ENCODE assay signal across 2 cellular contexts in the genomic region with DNA sequence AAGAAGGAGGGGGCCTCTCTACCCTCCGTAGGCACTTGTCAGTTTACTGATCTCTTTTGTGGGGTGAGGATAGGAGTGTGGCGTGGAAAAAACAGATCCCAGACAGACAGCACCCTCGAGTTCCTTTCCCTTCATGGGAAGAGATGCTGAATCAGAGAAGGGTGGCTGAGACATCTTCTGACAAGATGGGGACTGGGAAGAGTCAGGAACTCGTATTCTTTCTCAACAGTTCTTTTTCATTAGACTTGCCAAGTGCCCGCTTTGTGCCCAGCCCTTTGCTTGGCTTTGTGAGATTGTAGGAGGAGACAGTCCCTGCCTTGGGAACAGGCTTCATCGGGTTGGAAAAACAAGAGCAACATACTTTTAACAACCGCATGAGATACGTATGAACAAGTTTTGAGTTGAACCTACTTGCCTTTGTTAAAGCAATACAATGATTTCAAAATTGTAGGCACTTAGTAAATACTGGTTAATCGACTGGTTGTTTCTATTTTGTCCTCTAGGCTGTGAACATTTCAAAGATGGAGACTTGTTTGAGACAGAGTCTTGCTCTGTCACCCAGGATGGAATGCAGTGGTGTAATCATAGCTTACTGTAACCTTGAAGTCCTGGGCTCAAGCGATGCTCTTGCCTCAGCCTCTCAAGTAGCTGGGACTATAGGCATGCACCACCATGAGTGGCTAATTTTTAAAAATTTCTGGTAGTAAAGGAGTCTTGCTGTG.
TF ChIP-seq lines count a peak whose summit lies in the region.

No MANE protein-coding gene starts in this region.

TF ChIP-seq in K562, 482 proteins besides CTCF, POLR2A, EP300 and RAD21:
- TF ChIP-seq, protein P1, sequence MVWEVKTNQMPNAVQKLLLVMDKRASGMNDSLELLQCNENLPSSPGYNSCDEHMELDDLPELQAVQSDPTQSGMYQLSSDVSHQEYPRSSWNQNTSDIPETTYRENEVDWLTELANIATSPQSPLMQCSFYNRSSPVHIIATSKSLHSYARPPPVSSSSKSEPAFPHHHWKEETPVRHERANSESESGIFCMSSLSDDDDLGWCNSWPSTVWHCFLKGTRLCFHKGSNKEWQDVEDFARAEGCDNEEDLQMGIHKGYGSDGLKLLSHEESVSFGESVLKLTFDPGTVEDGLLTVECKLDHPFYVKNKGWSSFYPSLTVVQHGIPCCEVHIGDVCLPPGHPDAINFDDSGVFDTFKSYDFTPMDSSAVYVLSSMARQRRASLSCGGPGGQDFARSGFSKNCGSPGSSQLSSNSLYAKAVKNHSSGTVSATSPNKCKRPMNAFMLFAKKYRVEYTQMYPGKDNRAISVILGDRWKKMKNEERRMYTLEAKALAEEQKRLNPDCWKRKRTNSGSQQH (CRISPR knock-in tag; IDR thresholded peaks at IDR 0.05): no peak
- TF ChIP-seq SAP30 (IDR thresholded peaks at IDR 0.05; ENCODE audit: borderline replicate concordance, insufficient read depth, low read depth, low read length, poor library complexity, severe bottlenecking) (peak; percentile 4), TEAD4 (IDR thresholded peaks at IDR 0.05; ENCODE audit: low read length) (0 out of 2 replicates have a peak, but pooled peaks have one; percentile 47), TEAD4 (CRISPR knock-in tag; IDR thresholded peaks at IDR 0.05; ENCODE audit: borderline replicate concordance) (no peak), YY1 (IDR thresholded peaks at IDR 0.05; ENCODE audit: borderline replicate concordance in 1 of 3, control insufficient read depth in 1 of 3, extremely low read depth in 1 of 3, insufficient read depth in 3 of 3, insufficient read length in 1 of 3, insufficient replicate concordance in 2 of 3, low read depth in 1 of 3, low read length in 2 of 3) (peak in 1 of 3 experiments; percentile 19), RAD51 (IDR thresholded peaks at IDR 0.05; ENCODE audit: borderline replicate concordance, low read depth) (no peak), U2AF1 (optimal IDR thresholded peaks at IDR 0.05; ENCODE audit: low read depth, low read length) (no peak), CBFA2T3 (IDR thresholded peaks at IDR 0.05) (no peak)
- TF ChIP-seq, protein P2, sequence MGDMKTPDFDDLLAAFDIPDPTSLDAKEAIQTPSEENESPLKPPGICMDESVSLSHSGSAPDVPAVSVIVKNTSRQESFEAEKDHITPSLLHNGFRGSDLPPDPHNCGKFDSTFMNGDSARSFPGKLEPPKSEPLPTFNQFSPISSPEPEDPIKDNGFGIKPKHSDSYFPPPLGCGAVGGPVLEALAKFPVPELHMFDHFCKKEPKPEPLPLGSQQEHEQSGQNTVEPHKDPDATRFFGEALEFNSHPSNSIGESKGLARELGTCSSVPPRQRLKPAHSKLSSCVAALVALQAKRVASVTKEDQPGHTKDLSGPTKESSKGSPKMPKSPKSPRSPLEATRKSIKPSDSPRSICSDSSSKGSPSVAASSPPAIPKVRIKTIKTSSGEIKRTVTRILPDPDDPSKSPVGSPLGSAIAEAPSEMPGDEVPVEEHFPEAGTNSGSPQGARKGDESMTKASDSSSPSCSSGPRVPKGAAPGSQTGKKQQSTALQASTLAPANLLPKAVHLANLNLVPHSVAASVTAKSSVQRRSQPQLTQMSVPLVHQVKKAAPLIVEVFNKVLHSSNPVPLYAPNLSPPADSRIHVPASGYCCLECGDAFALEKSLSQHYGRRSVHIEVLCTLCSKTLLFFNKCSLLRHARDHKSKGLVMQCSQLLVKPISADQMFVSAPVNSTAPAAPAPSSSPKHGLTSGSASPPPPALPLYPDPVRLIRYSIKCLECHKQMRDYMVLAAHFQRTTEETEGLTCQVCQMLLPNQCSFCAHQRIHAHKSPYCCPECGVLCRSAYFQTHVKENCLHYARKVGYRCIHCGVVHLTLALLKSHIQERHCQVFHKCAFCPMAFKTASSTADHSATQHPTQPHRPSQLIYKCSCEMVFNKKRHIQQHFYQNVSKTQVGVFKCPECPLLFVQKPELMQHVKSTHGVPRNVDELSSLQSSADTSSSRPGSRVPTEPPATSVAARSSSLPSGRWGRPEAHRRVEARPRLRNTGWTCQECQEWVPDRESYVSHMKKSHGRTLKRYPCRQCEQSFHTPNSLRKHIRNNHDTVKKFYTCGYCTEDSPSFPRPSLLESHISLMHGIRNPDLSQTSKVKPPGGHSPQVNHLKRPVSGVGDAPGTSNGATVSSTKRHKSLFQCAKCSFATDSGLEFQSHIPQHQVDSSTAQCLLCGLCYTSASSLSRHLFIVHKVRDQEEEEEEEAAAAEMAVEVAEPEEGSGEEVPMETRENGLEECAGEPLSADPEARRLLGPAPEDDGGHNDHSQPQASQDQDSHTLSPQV (IDR thresholded peaks at IDR 0.05): peak; percentile 29; the same call in 1 of the 2 replicates
- TF ChIP-seq, protein P3, sequence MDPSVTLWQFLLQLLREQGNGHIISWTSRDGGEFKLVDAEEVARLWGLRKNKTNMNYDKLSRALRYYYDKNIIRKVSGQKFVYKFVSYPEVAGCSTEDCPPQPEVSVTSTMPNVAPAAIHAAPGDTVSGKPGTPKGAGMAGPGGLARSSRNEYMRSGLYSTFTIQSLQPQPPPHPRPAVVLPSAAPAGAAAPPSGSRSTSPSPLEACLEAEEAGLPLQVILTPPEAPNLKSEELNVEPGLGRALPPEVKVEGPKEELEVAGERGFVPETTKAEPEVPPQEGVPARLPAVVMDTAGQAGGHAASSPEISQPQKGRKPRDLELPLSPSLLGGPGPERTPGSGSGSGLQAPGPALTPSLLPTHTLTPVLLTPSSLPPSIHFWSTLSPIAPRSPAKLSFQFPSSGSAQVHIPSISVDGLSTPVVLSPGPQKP (CRISPR knock-in tag; IDR thresholded peaks at IDR 0.05): no peak

TF ChIP-seq in HepG2, 621 proteins besides CTCF, POLR2A, EP300 and RAD21:
- TF ChIP-seq CEBPB (IDR thresholded peaks at IDR 0.05; ENCODE audit: borderline replicate concordance, low read depth, low read length): 0 out of 2 replicates have a peak, but pooled peaks have one; percentile 0
- no peak for TF ChIP-seq GATA4 (IDR thresholded peaks at IDR 0.05; ENCODE audit: borderline replicate concordance, low read depth)
- TF ChIP-seq CCDC6 (CRISPR knock-in tag; IDR thresholded peaks at IDR 0.05): 0 out of 2 replicates have a peak, but pooled peaks have one; percentile 0
- peak; percentile 26 for TF ChIP-seq TEAD3 (CRISPR knock-in tag; optimal IDR thresholded peaks at IDR 0.05; ENCODE audit: borderline replicate concordance)
- no peak for TF ChIP-seq FOXA1 (IDR thresholded peaks at IDR 0.05)
- 0 out of 2 replicates have a peak, but pooled peaks have one; percentile 7 for TF ChIP-seq FOXA1 (CRISPR knock-in tag; IDR thresholded peaks at IDR 0.05)
- TF ChIP-seq ZNF143 (CRISPR knock-in tag; IDR thresholded peaks at IDR 0.05): no peak
